Comparison of ENCODE assay signal across 9 cellular contexts in genomic region chr20:56393653-56394052, GRCh38. TPM values are rescaled to one million over a fixed set of nuclear protein-coding genes. Genes with fewer than 3 reads are reported as not detected.
DNase-seq lines count a peak whose midpoint lies in the region; ATAC-seq and TF ChIP-seq lines count a peak whose summit lies in the region.
"Had no signal": no experiment of that assay in that cellular context is flagged by ENCODE, and none has a peak within 500 bp of the region (broad histone marks: within the 10 kb centered on the region; RNA-seq: fewer than 3 reads in every experiment).

No MANE protein-coding gene starts in this region.

- TF ChIP-seq CTCF in GM06990 (IDR thresholded peaks at IDR 0.05; ENCODE audit: insufficient read depth, low read length, poor library complexity, severe bottlenecking) (no peak), PC-9 (conservative IDR thresholded peaks at IDR 0.05) (no peak), fibroblast of the aortic adventitia (IDR thresholded peaks at IDR 0.05; ENCODE audit: insufficient read depth, low read length) (no peak), sigmoid colon (IDR thresholded peaks at IDR 0.05) (no peak)

- peaks cover 66% of the 10 kb centered on the region for H3K79me2 ChIP-seq in PC-9 (ENCODE audit: low read depth)

- H3F3A ChIP-seq in PC-9 (ENCODE audit: insufficient read depth, low read depth) = peaks cover 14% of the 10 kb centered on the region; the same call in 1 of the 2 replicates

- no peak for TF ChIP-seq EP300 in sigmoid colon (IDR thresholded peaks at IDR 0.05)

- no peaks in the 10 kb centered on the region for H3K9me2 ChIP-seq in PC-9 (ENCODE audit: insufficient read depth)

- peak overlapping the region; percentile 91 for H3K4me2 ChIP-seq in PC-9

- H3K4me1 ChIP-seq in PC-9 (replicated peaks; ENCODE audit: insufficient read depth) (peaks cover 24% of the 10 kb centered on the region), sigmoid colon (peaks cover 0 to 31% (median 24%) of the 10 kb centered on the region in 4 donors)

- no peak for ATAC-seq in HG02642 (IDR thresholded peaks at IDR 0.05; ENCODE audit: poor library complexity, unreplicated experiment)

- BruUV-seq in PC-9 (replicated peaks; lab: Mats Ljungman, UMichigan) = no TSS peak

- H3K9me3 ChIP-seq in PC-9 (ENCODE audit: insufficient read depth, low read depth) = no peaks in the 10 kb centered on the region
- H3K9me3 ChIP-seq in sigmoid colon = no peaks in the 10 kb centered on the region

- H4K20me1 ChIP-seq in PC-9 (ENCODE audit: insufficient read depth) = peaks cover 6% of the 10 kb centered on the region; the same call in 1 of the 2 replicates

- H3K4me3 ChIP-seq in GM06990 (replicated peaks; ENCODE audit: low read depth, low read length) (peak overlapping the region; percentile 87), PC-9 (peak overlapping the region; percentile 76), fibroblast of the aortic adventitia (ENCODE audit: low read depth, low read length) (peak overlapping the region; percentile 100), sigmoid colon (peak overlapping the region; percentile 77 to 84 (median 82))

- H2AFZ ChIP-seq in PC-9 = no peak overlapping the region; the same call in 1 of the 2 replicates

- H3K27ac ChIP-seq in PC-9 (no peak overlapping the region), sigmoid colon (peak overlapping the region in 2 of 4 donors; percentile 90 to 91)

- H3K27me3 ChIP-seq in GM06990 (replicated peaks; ENCODE audit: control insufficient read depth, insufficient read depth, low read length) (no peaks in the 10 kb centered on the region), PC-9 (ENCODE audit: insufficient read depth, low read depth) (no peaks in the 10 kb centered on the region), sigmoid colon (no peaks in the 10 kb centered on the region)

- H3K36me3 ChIP-seq in GM06990 (ENCODE audit: control insufficient read depth, insufficient read depth, low read length) = peaks cover 13% of the 10 kb centered on the region
- peaks cover 44% of the 10 kb centered on the region for H3K36me3 ChIP-seq in PC-9 (ENCODE audit: low read depth)
- H3K36me3 ChIP-seq in sigmoid colon = peaks cover 6 to 34% (median 24%) of the 10 kb centered on the region in 4 donors

- POLR2A ChIA-PET in PC-9 (lab: Charles Lee; ENCODE audit: unreplicated experiment) = no interaction called here

- WGBS in sigmoid colon, 2 donors = 71 to 74% methylated on average over 8 of the region's 8 CpGs

- intact Hi-C loops in PC-9 (cut with micrococcal nuclease; ENCODE audit: unreplicated experiment) = loop anchor here (2.0 kb wide), 1 partner anchor 75 kb away; the partner anchor contains the start of gene RTF2
- intact Hi-C loops in sigmoid colon (cut with DNase I) = loop anchor here (2.0 kb wide), 2 partner anchors 35 to 75 kb away; partner anchors contain the start of genes FAM210B and RTF2

- DNase-seq in GM06990 (ENCODE audit: extremely low read depth, insufficient read length) = no peak
- no peak for DNase-seq in PC-9
- DNase-seq in fibroblast of the aortic adventitia (ENCODE audit: low read depth) = no peak
- no peak for DNase-seq in sigmoid colon
- no peak for DNase-seq in HK-2 (ENCODE audit: unreplicated experiment)
- DNase-seq in midbrain (lab: John Stamatoyannopoulos, UW) = no peak
- DNase-seq in NCI-H1105 (lab: John Stamatoyannopoulos, UW) = no peak
- DNase-seq: cortex of kidney had no signal

- CTCF ChIA-PET in PC-9 (lab: Charles Lee) = no interaction called here

- no peak for TF ChIP-seq POLR2A in sigmoid colon (IDR thresholded peaks at IDR 0.05)

RNA-seq across cellular contexts. Expression of gene CSTF1, which starts 1.2 kb away (rescaled TPM):
- 39.6 and 50.0 TPM in 2 replicates for total RNA-seq in PC-9 (2021)
- 36.1 and 49.6 TPM in 2 replicates for total RNA-seq in fibroblast of the aortic adventitia (ENCODE audit: low replicate concordance)
- total RNA-seq in sigmoid colon = 10 to 100 TPM; 14.9 to 24.6 (median 19.5) TPM
- polyA plus RNA-seq in sigmoid colon = 10 to 100 TPM in 1 of 3 donors, 1 to 10 TPM in 2; 7.2 to 14.4 (median 8.8) TPM

RNA-seq across cellular contexts. Expression of gene AURKA, which starts 1.6 kb away (rescaled TPM):
- 66.7 and 92.0 TPM in 2 replicates for total RNA-seq in PC-9 (2021)
- total RNA-seq in fibroblast of the aortic adventitia (ENCODE audit: low replicate concordance) = 2.1 and 29.1 TPM in 2 replicates
- 1 to 10 TPM; 1.2 to 3.0 (median 1.7) TPM for total RNA-seq in sigmoid colon
- polyA plus RNA-seq in sigmoid colon = 10 to 100 TPM in 2 of 3 donors, 1 to 10 TPM in 1; 4.8 to 25.1 (median 22.2) TPM

RNA-seq across cellular contexts. Expression of gene CASS4, which starts 18.4 kb away (rescaled TPM):
- total RNA-seq in PC-9 (2021) = 0.15 TPM in 1 of 2 replicates, not detected in the other
- 0.09 and 0.49 TPM in 2 replicates for total RNA-seq in fibroblast of the aortic adventitia (ENCODE audit: low replicate concordance)
- 1 to 10 TPM; 1.2 to 2.9 (median 1.7) TPM for total RNA-seq in sigmoid colon
- polyA plus RNA-seq in sigmoid colon = 1 to 10 TPM in 1 of 3 donors, under 1 TPM in 2; 0.46 to 2.7 (median 0.60) TPM

RNA-seq across cellular contexts. Expression of gene FAM210B, which starts 34.9 kb away (rescaled TPM):
- total RNA-seq in PC-9 (2021) = 18.9 and 21.4 TPM in 2 replicates
- total RNA-seq in fibroblast of the aortic adventitia (ENCODE audit: low replicate concordance) = 53.3 and 56.1 TPM in 2 replicates
- 10 to 100 TPM; 41.9 to 52.2 (median 50.4) TPM for total RNA-seq in sigmoid colon
- polyA plus RNA-seq in sigmoid colon = 10 to 100 TPM; 17.0 to 28.2 (median 21.5) TPM
